8 cellular contexts compared by ENCODE assay signal in the genomic region with DNA sequence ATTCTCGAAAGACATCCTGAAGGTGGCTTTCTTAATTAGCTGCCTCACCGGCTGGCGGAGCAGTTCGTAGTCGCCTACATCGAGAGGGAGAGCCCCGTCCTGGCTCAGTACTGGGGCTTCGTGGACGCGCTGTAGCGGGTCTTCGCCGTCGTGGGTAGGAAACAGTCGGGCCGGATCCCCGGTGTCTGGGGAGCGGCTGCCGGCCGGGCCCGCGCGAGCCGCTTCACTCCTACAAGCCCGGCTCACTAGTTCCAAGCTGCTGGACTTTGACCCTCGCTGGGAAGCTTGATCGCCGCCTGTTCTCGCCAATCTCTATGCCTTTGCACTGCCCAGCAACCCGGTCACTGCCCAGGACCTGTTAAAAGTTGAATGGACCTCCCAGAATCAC. TPM values are rescaled to one million over a fixed set of nuclear protein-coding genes. Genes with fewer than 3 reads are reported as not detected.
DNase-seq lines count a peak whose midpoint lies in the region; TF ChIP-seq lines count a peak whose summit lies in the region.

No MANE protein-coding gene starts in this region.

- H3K27ac Mint-ChIP-seq in HFFc6: peak overlapping the region; percentile 99

- H3K4me3 Mint-ChIP-seq in HFFc6: peak overlapping the region; percentile 98

- peaks cover 38% of the 10 kb centered on the region for H3K27me3 ChIP-seq in neutrophil

- no peaks in the 10 kb centered on the region for H3K9me3 ChIP-seq in neutrophil

- TF ChIP-seq CTCF in GM13977 (IDR thresholded peaks at IDR 0.05; ENCODE audit: extremely low read depth, insufficient read depth, missing control alignments) (no peak), HFFc6 (IDR thresholded peaks at IDR 0.05) (no peak), neutrophil (IDR thresholded peaks at IDR 0.05) (no peak)

- peaks cover 22% of the 10 kb centered on the region for H3K36me3 Mint-ChIP-seq in HFFc6 (ENCODE audit: low read depth)

- H3K27me3 Mint-ChIP-seq in HFFc6 (ENCODE audit: insufficient read depth): no peaks in the 10 kb centered on the region; the same call in 1 of the 2 replicates

- under 1% methylated on average over 30 of the region's 30 CpGs for WGBS in urinary bladder

- H3K36me3 ChIP-seq in neutrophil (peaks cover 5% of the 10 kb centered on the region), urinary bladder (ENCODE audit: insufficient read depth) (peaks cover 4% of the 10 kb centered on the region)

- H3K4me3 ChIP-seq in neutrophil (ENCODE audit: low read depth in 1 of 2, low read length in 1 of 2) (peak overlapping the region; percentile 85 to 89), urinary bladder (ENCODE audit: low read depth, low read length) (peak overlapping the region; percentile 82)

- H3K27ac ChIP-seq in neutrophil: peak overlapping the region; percentile 85
- H3K27ac ChIP-seq in urinary bladder (ENCODE audit: low read depth): peak overlapping the region; percentile 100

- DNase-seq in GM13977 (ENCODE audit: low spot score) (peak; percentile 36), HFFc6 (no peak), NCI-H2227 (lab: John Stamatoyannopoulos, UW; ENCODE audit: unreplicated experiment) (peak; percentile 45), activated gamma-delta T cell treated with Interleukin-2 at 50 U/mL for 16 hours (peak; percentile 42), germinal center (ENCODE audit: low spot score) (peak; percentile 50), NCI-H128 (lab: John Stamatoyannopoulos, UW; ENCODE audit: unreplicated experiment) (no peak)

- H3K4me1 ChIP-seq in neutrophil (ENCODE audit: control insufficient read depth in 1 of 2, insufficient read depth in 1 of 2, low read depth in 1 of 2, low read length in 1 of 2): peaks cover 16 to 19% of the 10 kb centered on the region in 2 experiments
- H3K4me1 ChIP-seq in urinary bladder (ENCODE audit: insufficient read depth): no peaks in the 10 kb centered on the region

- H3K4me1 Mint-ChIP-seq in HFFc6 (ENCODE audit: low read depth): peaks cover 36% of the 10 kb centered on the region

- no peaks in the 10 kb centered on the region for H3K9me3 Mint-ChIP-seq in HFFc6

- in situ Hi-C loops in GM13977 (cut with MboI; ENCODE audit: low pct_unique_long_range_greater_than_20kb, low sequenced_read_pairs, unreplicated experiment): no loop called here

RNA-seq across cellular contexts. Expression of gene AKAIN1, which starts 41.3 kb away (rescaled TPM):
- total RNA-seq in HFFc6 (2021; fragmentation: NEBNext Ultra II Directional; extraction: Animal tissue kit (Norgen Biotek cat#: 25700)): not detected
- not detected for total RNA-seq in urinary bladder
- polyA plus RNA-seq in urinary bladder: 0.41 TPM

RNA-seq across cellular contexts. Expression of gene ZBTB14, which starts 57.2 kb away (rescaled TPM):
- total RNA-seq in HFFc6 (2021; fragmentation: NEBNext Ultra II Directional; extraction: Animal tissue kit (Norgen Biotek cat#: 25700)): 1 to 10 TPM; 5.9 to 6.6 (median 6.3) TPM
- 16.0 TPM for total RNA-seq in urinary bladder
- 9.7 TPM for polyA plus RNA-seq in urinary bladder

Comparison
In these comparisons a context has a peak if more than half of its experiments do, and no peak if none do; other contexts are left out.
1. DNase-seq: peak in GM13977 (single experiment), NCI-H2227 (single experiment), activated gamma-delta T cell treated with Interleukin-2 at 50 U/mL for 16 hours (single experiment) and germinal center (single experiment); none in HFFc6 (single experiment) and NCI-H128 (single experiment).